Comparison of ENCODE assay signal across 16 cellular contexts in the genomic region with DNA sequence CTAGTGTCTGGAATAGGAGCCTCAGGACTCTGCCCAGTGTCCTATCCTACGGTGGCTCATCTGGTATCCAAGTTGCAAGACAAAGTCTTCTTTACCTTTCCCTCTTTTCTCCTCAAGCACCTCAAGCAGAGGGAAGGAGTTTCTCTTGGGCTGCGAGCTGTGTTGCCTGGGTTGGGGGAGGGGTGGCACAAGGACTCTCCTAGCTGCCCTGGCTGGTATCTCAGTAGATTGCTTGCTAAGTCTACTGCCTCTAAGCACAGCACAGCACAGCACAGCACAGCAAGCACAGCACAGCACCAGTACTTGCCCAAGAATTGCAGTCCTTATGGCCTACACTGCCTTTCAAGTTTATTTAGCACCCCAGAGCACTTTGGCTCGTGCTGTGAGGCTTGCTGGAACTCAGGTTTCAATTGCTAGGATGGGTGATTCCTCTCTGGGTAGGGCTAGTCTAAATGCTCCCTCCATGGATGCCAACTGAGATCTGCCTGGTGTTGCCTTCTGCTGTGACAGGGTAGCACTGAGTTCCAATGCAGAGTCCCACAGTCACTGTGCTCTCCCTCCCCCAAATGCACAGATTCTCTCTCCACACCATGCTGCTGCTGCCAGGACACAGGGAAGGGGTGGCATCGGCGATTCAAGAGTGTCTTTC.
"Had no signal": no experiment of that assay in that cellular context is flagged by ENCODE, and none has a peak within 500 bp of the region (broad histone marks: within the 10 kb centered on the region; RNA-seq: fewer than 3 reads in every experiment).

No MANE protein-coding gene starts in this region.

- H3K4me1 ChIP-seq: esophagus squamous epithelium, gastroesophageal sphincter had no signal

- H3K4me3 Mint-ChIP-seq: mesothelial cell of epicardium; natural killer cell treated with Interleukin-12 subunit alpha and Interleukin-12 subunit beta and Interleukin-15 and Interleukin-18, amount 100 ng/mL, for 72 hours had no signal

- H3K36me3 Mint-ChIP-seq: natural killer cell treated with Interleukin-12 subunit alpha and Interleukin-12 subunit beta and Interleukin-15 and Interleukin-18, amount 100 ng/mL, for 72 hours had no signal

- H3K9me3 Mint-ChIP-seq: natural killer cell treated with Interleukin-12 subunit alpha and Interleukin-12 subunit beta and Interleukin-15 and Interleukin-18, amount 100 ng/mL, for 72 hours had no signal

- H3K4me1 Mint-ChIP-seq: mesothelial cell of epicardium had no signal

- H3K9me3 ChIP-seq: esophagus squamous epithelium, gastroesophageal sphincter had no signal

- H3K27ac ChIP-seq: esophagus squamous epithelium, gastroesophageal sphincter had no signal

- DNase-seq: effector memory CD4-positive, alpha-beta T cell; esophagus squamous epithelium; foreskin fibroblast; glutamatergic neuron; islet precursor cell; mammary epithelial cell; right cardiac atrium; small intestine; stimulated activated CD4-positive, alpha-beta T cell treated with anti-CD3 and anti-CD28 coated beads, Interleukin-12 subunit alpha, Interleukin-12 subunit beta, amount 100 ng/mL, for 4 hours; stimulated activated CD4-positive, alpha-beta T cell treated with anti-CD3 and anti-CD28 coated beads, Interleukin-2, amount 100 ng/mL, for 48 hours; stimulated activated naive CD4-positive, alpha-beta T cell treated with Interleukin-2 at 50 U/mL for 16 hours; trophoblast cell had no signal

- H3K27me3 Mint-ChIP-seq: natural killer cell treated with Interleukin-12 subunit alpha and Interleukin-12 subunit beta and Interleukin-15 and Interleukin-18, amount 100 ng/mL, for 72 hours had no signal

- ATAC-seq: gastroesophageal sphincter; left lobe of liver; natural killer cell treated with Interleukin-12 subunit alpha and Interleukin-12 subunit beta and Interleukin-15 and Interleukin-18, amount 100 ng/mL, for 72 hours; right cardiac atrium had no signal

- H3K27ac Mint-ChIP-seq: mesothelial cell of epicardium; natural killer cell treated with Interleukin-12 subunit alpha and Interleukin-12 subunit beta and Interleukin-15 and Interleukin-18, amount 100 ng/mL, for 72 hours had no signal

- H3K4me3 ChIP-seq: esophagus squamous epithelium, gastroesophageal sphincter had no signal

- H3K27me3 ChIP-seq: esophagus squamous epithelium, gastroesophageal sphincter had no signal
